In the genomic region with DNA sequence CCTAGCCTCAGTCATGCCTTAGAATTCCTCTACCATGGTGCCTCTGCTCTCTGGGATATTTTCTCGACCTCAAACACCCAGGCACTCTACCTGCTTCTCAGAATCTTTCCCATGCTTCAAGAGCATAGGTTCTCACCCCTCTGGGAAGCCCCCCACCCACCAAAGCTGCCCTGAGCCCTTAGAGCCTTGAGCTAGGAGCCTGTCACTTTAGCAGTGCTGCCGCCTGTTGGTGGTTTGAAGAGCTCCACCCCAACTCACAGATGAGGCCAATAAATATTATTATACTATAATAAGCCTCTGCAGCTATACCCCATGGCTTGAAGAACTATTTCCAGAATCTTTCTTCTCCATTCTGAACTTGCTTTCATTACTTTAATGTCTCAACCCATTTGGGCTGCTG, we compare ENCODE assay signal across 9 cellular contexts.
DNase-seq lines count a peak whose midpoint lies in the region; ATAC-seq and TF ChIP-seq lines count a peak whose summit lies in the region.
"Had no signal": no experiment of that assay in that cellular context is flagged by ENCODE, and none has a peak within 500 bp of the region (broad histone marks: within the 10 kb centered on the region; RNA-seq: fewer than 3 reads in every experiment).

No MANE protein-coding gene starts in this region.

- TF ChIP-seq CTCF in AG10803 (conservative IDR thresholded peaks at IDR 0.05; ENCODE audit: low read length) (peak; percentile 44), GM23338 (conservative IDR thresholded peaks at IDR 0.05; ENCODE audit: low read depth in 2 of 2) (peak; percentile 62 to 66)

- H3K27ac Mint-ChIP-seq in GM23338, result no peak overlapping the region

- peaks cover 17% of the 10 kb centered on the region for H3K27me3 Mint-ChIP-seq in GM23338 (ENCODE audit: insufficient read depth, low read depth, poor library complexity)

- no peaks in the 10 kb centered on the region for H4K20me1 ChIP-seq in GM23338 (replicated peaks; ENCODE audit: insufficient read depth)

- no peak overlapping the region for H3K27ac ChIP-seq in GM23338 (ENCODE audit: low read depth)

- H3K4me1 ChIP-seq in GM23338 (ENCODE audit: insufficient read depth), result no peaks in the 10 kb centered on the region; the same call in 1 of the 2 replicates

- no peaks in the 10 kb centered on the region for H3K9me2 ChIP-seq in GM23338 (ENCODE audit: insufficient read depth)

- H3K36me3 Mint-ChIP-seq in GM23338 (ENCODE audit: low read depth), result peaks cover 6% of the 10 kb centered on the region; the same call in 2 of the 3 replicates

- ATAC-seq in GM23338 (peak; percentile 34), GM19452 (IDR thresholded peaks at IDR 0.05; ENCODE audit: unreplicated experiment) (no peak), HG02938 (IDR thresholded peaks at IDR 0.05; ENCODE audit: unreplicated experiment) (no peak)

- H3K4me1 Mint-ChIP-seq in GM23338, result peaks cover 13% of the 10 kb centered on the region

- no peaks in the 10 kb centered on the region for H3F3A ChIP-seq in GM23338 (replicated peaks; ENCODE audit: low read depth)

- H3K27me3 ChIP-seq in GM23338 (ENCODE audit: insufficient read depth), result peaks cover 11% of the 10 kb centered on the region

- no peaks in the 10 kb centered on the region for H3K9me3 Mint-ChIP-seq in GM23338

- no peak overlapping the region for H2AFZ ChIP-seq in GM23338

- no peak overlapping the region for H3K4me3 ChIP-seq in AG10803 (ENCODE audit: low read length)
- H3K4me3 ChIP-seq in GM23338, result no peak overlapping the region

- H3K4me2 ChIP-seq in GM23338, result no peak overlapping the region

- H3K36me3 ChIP-seq in GM23338 (ENCODE audit: insufficient read depth), result no peaks in the 10 kb centered on the region

- DNase-seq in AG10803 (ENCODE audit: low read depth), result no peak
- DNase-seq in GM23338 (ENCODE audit: low spot score), result peak; percentile 67
- peak; percentile 28 for DNase-seq in UCSD-AML1 (lab: John Stamatoyannopoulos, UW; ENCODE audit: unreplicated experiment)
- DNase-seq in iPS-NIHi7 (ENCODE audit: extremely low spot score), result peak; percentile 22
- no peak for DNase-seq in NCI-H510A (lab: John Stamatoyannopoulos, UW)
- DNase-seq in T-helper 9 cell, result no peak
- DNase-seq: MV-4-11 had no signal

- H3K79me2 ChIP-seq in GM23338 (replicated peaks; ENCODE audit: insufficient read depth), result no peaks in the 10 kb centered on the region

- no peak overlapping the region for H3K4me3 Mint-ChIP-seq in GM23338

TF ChIP-seq in GM23338, 12 proteins besides CTCF, POLR2A, EP300 and RAD21:
- TF ChIP-seq NANOG (IDR thresholded peaks at IDR 0.05; ENCODE audit: borderline replicate concordance), result no peak
- TF ChIP-seq, protein P1, sequence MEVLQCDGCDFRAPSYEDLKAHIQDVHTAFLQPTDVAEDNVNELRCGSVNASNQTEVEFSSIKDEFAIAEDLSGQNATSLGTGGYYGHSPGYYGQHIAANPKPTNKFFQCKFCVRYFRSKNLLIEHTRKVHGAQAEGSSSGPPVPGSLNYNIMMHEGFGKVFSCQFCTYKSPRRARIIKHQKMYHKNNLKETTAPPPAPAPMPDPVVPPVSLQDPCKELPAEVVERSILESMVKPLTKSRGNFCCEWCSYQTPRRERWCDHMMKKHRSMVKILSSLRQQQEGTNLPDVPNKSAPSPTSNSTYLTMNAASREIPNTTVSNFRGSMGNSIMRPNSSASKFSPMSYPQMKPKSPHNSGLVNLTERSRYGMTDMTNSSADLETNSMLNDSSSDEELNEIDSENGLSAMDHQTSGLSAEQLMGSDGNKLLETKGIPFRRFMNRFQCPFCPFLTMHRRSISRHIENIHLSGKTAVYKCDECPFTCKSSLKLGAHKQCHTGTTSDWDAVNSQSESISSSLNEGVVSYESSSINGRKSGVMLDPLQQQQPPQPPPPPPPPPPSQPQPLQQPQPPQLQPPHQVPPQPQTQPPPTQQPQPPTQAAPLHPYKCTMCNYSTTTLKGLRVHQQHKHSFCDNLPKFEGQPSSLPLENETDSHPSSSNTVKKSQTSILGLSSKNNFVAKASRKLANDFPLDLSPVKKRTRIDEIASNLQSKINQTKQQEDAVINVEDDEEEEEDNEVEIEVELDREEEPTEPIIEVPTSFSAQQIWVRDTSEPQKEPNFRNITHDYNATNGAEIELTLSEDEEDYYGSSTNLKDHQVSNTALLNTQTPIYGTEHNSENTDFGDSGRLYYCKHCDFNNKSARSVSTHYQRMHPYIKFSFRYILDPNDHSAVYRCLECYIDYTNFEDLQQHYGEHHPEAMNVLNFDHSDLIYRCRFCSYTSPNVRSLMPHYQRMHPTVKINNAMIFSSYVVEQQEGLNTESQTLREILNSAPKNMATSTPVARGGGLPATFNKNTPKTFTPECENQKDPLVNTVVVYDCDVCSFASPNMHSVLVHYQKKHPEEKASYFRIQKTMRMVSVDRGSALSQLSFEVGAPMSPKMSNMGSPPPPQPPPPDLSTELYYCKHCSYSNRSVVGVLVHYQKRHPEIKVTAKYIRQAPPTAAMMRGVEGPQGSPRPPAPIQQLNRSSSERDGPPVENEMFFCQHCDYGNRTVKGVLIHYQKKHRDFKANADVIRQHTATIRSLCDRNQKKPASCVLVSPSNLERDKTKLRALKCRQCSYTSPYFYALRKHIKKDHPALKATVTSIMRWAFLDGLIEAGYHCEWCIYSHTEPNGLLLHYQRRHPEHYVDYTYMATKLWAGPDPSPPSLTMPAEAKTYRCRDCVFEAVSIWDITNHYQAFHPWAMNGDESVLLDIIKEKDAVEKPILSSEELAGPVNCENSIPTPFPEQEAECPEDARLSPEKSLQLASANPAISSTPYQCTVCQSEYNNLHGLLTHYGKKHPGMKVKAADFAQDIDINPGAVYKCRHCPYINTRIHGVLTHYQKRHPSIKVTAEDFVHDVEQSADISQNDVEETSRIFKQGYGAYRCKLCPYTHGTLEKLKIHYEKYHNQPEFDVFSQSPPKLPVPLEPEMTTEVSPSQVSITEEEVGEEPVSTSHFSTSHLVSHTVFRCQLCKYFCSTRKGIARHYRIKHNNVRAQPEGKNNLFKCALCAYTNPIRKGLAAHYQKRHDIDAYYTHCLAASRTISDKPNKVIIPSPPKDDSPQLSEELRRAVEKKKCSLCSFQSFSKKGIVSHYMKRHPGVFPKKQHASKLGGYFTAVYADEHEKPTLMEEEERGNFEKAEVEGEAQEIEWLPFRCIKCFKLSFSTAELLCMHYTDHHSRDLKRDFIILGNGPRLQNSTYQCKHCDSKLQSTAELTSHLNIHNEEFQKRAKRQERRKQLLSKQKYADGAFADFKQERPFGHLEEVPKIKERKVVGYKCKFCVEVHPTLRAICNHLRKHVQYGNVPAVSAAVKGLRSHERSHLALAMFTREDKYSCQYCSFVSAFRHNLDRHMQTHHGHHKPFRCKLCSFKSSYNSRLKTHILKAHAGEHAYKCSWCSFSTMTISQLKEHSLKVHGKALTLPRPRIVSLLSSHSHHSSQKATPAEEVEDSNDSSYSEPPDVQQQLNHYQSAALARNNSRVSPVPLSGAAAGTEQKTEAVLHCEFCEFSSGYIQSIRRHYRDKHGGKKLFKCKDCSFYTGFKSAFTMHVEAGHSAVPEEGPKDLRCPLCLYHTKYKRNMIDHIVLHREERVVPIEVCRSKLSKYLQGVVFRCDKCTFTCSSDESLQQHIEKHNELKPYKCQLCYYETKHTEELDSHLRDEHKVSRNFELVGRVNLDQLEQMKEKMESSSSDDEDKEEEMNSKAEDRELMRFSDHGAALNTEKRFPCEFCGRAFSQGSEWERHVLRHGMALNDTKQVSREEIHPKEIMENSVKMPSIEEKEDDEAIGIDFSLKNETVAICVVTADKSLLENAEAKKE (CRISPR knock-in tag; IDR thresholded peaks at IDR 0.05), result no peak
- no peak for TF ChIP-seq ZNF114 (CRISPR knock-in tag; IDR thresholded peaks at IDR 0.05)
- no peak for TF ChIP-seq STAT1 (IDR thresholded peaks at IDR 0.05; ENCODE audit: unreplicated experiment)
- no peak for TF ChIP-seq JUNB (IDR thresholded peaks at IDR 0.05; ENCODE audit: unreplicated experiment)
- TF ChIP-seq, protein P2, sequence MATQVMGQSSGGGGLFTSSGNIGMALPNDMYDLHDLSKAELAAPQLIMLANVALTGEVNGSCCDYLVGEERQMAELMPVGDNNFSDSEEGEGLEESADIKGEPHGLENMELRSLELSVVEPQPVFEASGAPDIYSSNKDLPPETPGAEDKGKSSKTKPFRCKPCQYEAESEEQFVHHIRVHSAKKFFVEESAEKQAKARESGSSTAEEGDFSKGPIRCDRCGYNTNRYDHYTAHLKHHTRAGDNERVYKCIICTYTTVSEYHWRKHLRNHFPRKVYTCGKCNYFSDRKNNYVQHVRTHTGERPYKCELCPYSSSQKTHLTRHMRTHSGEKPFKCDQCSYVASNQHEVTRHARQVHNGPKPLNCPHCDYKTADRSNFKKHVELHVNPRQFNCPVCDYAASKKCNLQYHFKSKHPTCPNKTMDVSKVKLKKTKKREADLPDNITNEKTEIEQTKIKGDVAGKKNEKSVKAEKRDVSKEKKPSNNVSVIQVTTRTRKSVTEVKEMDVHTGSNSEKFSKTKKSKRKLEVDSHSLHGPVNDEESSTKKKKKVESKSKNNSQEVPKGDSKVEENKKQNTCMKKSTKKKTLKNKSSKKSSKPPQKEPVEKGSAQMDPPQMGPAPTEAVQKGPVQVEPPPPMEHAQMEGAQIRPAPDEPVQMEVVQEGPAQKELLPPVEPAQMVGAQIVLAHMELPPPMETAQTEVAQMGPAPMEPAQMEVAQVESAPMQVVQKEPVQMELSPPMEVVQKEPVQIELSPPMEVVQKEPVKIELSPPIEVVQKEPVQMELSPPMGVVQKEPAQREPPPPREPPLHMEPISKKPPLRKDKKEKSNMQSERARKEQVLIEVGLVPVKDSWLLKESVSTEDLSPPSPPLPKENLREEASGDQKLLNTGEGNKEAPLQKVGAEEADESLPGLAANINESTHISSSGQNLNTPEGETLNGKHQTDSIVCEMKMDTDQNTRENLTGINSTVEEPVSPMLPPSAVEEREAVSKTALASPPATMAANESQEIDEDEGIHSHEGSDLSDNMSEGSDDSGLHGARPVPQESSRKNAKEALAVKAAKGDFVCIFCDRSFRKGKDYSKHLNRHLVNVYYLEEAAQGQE (IDR thresholded peaks at IDR 0.05; ENCODE audit: unreplicated experiment), result no peak
- no peak for TF ChIP-seq EZH2 (IDR thresholded peaks at IDR 0.05; ENCODE audit: low read depth, unreplicated experiment)
- no peak for TF ChIP-seq EZH2phosphoT487 (IDR thresholded peaks at IDR 0.05; ENCODE audit: unreplicated experiment)
- TF ChIP-seq, protein P3, sequence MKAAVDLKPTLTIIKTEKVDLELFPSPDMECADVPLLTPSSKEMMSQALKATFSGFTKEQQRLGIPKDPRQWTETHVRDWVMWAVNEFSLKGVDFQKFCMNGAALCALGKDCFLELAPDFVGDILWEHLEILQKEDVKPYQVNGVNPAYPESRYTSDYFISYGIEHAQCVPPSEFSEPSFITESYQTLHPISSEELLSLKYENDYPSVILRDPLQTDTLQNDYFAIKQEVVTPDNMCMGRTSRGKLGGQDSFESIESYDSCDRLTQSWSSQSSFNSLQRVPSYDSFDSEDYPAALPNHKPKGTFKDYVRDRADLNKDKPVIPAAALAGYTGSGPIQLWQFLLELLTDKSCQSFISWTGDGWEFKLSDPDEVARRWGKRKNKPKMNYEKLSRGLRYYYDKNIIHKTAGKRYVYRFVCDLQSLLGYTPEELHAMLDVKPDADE (IDR thresholded peaks at IDR 0.05), result no peak
- no peak for TF ChIP-seq ZNF331 (CRISPR knock-in tag; IDR thresholded peaks at IDR 0.05; ENCODE audit: low read depth)
- TF ChIP-seq CREB1 (CRISPR knock-in tag; IDR thresholded peaks at IDR 0.05; ENCODE audit: low read depth), result no peak
TF ChIP-seq in GM23338: peak in this region for 0.

Comparison
In these comparisons a context has a peak if more than half of its experiments do, and no peak if none do; other contexts are left out.
1. DNase-seq: peak in GM23338 (single experiment), UCSD-AML1 (single experiment) and iPS-NIHi7 (single experiment); none in AG10803 (single experiment), NCI-H510A (single experiment) and T-helper 9 cell (single experiment).